ENCODE assay signal across 25 cellular contexts in genomic region chr2:100391735-100392515, GRCh38. TPM values are rescaled to one million over a fixed set of nuclear protein-coding genes. Genes with fewer than 3 reads are reported as not detected.
DNase-seq lines count a peak whose midpoint lies in the region; ATAC-seq and TF ChIP-seq lines count a peak whose summit lies in the region.
"Had no signal": no experiment of that assay in that cellular context is flagged by ENCODE, and none has a peak within 500 bp of the region (broad histone marks: within the 10 kb centered on the region; RNA-seq: fewer than 3 reads in every experiment).

No MANE protein-coding gene starts in this region.

- H3K9me3 ChIP-seq in neuronal stem cell (replicated peaks in 1 of 2; ENCODE audit: control insufficient read depth in 2 of 2, insufficient read depth in 1 of 2, low read depth in 1 of 2, low read length in 2 of 2) (no peaks in the 10 kb centered on the region), H9 (ENCODE audit: control insufficient read depth, low read depth, low read length) (no peaks in the 10 kb centered on the region)
- H3K9me3 ChIP-seq: BE2C, psoas muscle, SJSA1, suprapubic skin had no signal

- peaks cover 28 to 58% (median 47%) of the 10 kb centered on the region in 3 experiments for H3K36me3 Mint-ChIP-seq in H9 (ENCODE audit: insufficient read depth in 1 of 3, low read depth in 3 of 3)

- no peak overlapping the region for H3T11ph ChIP-seq in H9 (ENCODE audit: low read length)

- H2BK15ac ChIP-seq in neuronal stem cell (ENCODE audit: low read length) (no peak overlapping the region), H9 (ENCODE audit: low read depth, low read length) (no peak overlapping the region)

- H3K23me2 ChIP-seq in H9 (ENCODE audit: insufficient read length, low read depth, low read length, poor library complexity, severe bottlenecking), result no peaks in the 10 kb centered on the region

- H2BK120ac ChIP-seq in neuronal stem cell (ENCODE audit: low read depth, low read length) (no peak overlapping the region), H9 (ENCODE audit: low read depth, low read length, poor library complexity, severe bottlenecking) (no peak overlapping the region)

- H3K4me2 ChIP-seq in neuronal stem cell (ENCODE audit: insufficient read depth, low read length, poor library complexity, severe bottlenecking) (no peak overlapping the region), H9 (ENCODE audit: insufficient read depth, insufficient read length, low read length) (no peak overlapping the region)

- H3K4me1 ChIP-seq in neuronal stem cell (ENCODE audit: control insufficient read depth in 2 of 2, insufficient read depth in 1 of 2, low read depth in 1 of 2, low read length in 2 of 2), result no peaks in the 10 kb centered on the region
- H3K4me1 ChIP-seq in H9 (ENCODE audit: insufficient read depth, low read length), result no peaks in the 10 kb centered on the region
- H3K4me1 ChIP-seq: BE2C, psoas muscle, SJSA1, suprapubic skin had no signal

- H3K4me3 ChIP-seq in neuronal stem cell (ENCODE audit: low read length in 2 of 2), result no peak overlapping the region
- H3K4me3 ChIP-seq: psoas muscle, SJSA1, suprapubic skin had no signal

- H3K79me1 ChIP-seq in neuronal stem cell (ENCODE audit: low read depth, low read length), result no peaks in the 10 kb centered on the region
- H3K79me1 ChIP-seq in H9 (ENCODE audit: insufficient read depth, low read depth, low read length, poor library complexity, severe bottlenecking), result no peaks in the 10 kb centered on the region

- H2AFZ ChIP-seq in neuronal stem cell (ENCODE audit: low read length) (no peak overlapping the region), H9 (ENCODE audit: low read length) (no peak overlapping the region)

- H3K4ac ChIP-seq in neuronal stem cell (ENCODE audit: low read length) (peak overlapping the region; percentile 19), H9 (ENCODE audit: low read depth, low read length) (no peak overlapping the region)

- no peaks in the 10 kb centered on the region; a peak in 1 of 5 replicates for H3K9me3 Mint-ChIP-seq in H9
- H3K9me3 Mint-ChIP-seq: activated T-cell treated with anti-CD3 and anti-CD28 coated beads, Interleukin-2, amount 50 U/mL, for 4 hours; immature natural killer cell; neural crest cell had no signal

- no peaks in the 10 kb centered on the region for H3K27me3 Mint-ChIP-seq in H9 (ENCODE audit: low read depth)

- peaks cover 31 to 62% of the 10 kb centered on the region in 2 donors for H3K36me3 ChIP-seq in neuronal stem cell (replicated peaks in 1 of 2; ENCODE audit: control insufficient read depth in 2 of 2, insufficient read depth in 2 of 2, low read length in 2 of 2)
- H3K36me3 ChIP-seq: BE2C had no signal

- intact Hi-C loops in Right ventricle myocardium superior (cut with DNase I), result no loop called here

- H3K56ac ChIP-seq in H9 (ENCODE audit: insufficient read length, low read depth, low read length), result no peak overlapping the region

- no peak overlapping the region for H3K4me3 Mint-ChIP-seq in H9
- H3K4me3 Mint-ChIP-seq: activated T-cell treated with anti-CD3 and anti-CD28 coated beads, Interleukin-2, amount 50 U/mL, for 4 hours; immature natural killer cell; neural crest cell had no signal

- H3K23ac ChIP-seq in neuronal stem cell (ENCODE audit: low read depth, low read length, poor library complexity) (no peak overlapping the region), H9 (ENCODE audit: insufficient read length, low read depth, low read length) (no peak overlapping the region)

- H4K91ac ChIP-seq in neuronal stem cell (ENCODE audit: low read depth, low read length, poor library complexity) (no peak overlapping the region), H9 (ENCODE audit: insufficient read length, low read depth, low read length) (no peak overlapping the region)

- H4K20me1 ChIP-seq in H9 (ENCODE audit: control insufficient read depth, insufficient read depth, insufficient read length), result no peaks in the 10 kb centered on the region

- peak; percentile 87 for ATAC-seq in Right ventricle myocardium superior (ENCODE audit: poor library complexity)
- no peak for ATAC-seq in left lobe of liver
- no peak for ATAC-seq in GM19397 (IDR thresholded peaks at IDR 0.05; ENCODE audit: unreplicated experiment)
- ATAC-seq: activated T-cell treated with anti-CD3 and anti-CD28 coated beads, Interleukin-2, amount 50 U/mL, for 4 hours; psoas muscle had no signal

- no peak overlapping the region for H4K5ac ChIP-seq in H9 (ENCODE audit: insufficient read length, low read depth, low read length)

- H2BK5ac ChIP-seq in neuronal stem cell (ENCODE audit: low read length), result no peak overlapping the region
- no peak overlapping the region for H2BK5ac ChIP-seq in H9 (ENCODE audit: insufficient read length, low read length)

- H3K18ac ChIP-seq in neuronal stem cell (ENCODE audit: low read length), result peak overlapping the region; percentile 71
- H3K18ac ChIP-seq in H9 (ENCODE audit: insufficient read length, low read depth, low read length), result no peak overlapping the region

- H2BK20ac ChIP-seq in H9 (ENCODE audit: low read depth, low read length, poor library complexity, severe bottlenecking), result no peak overlapping the region

- H3K27me3 ChIP-seq in neuronal stem cell (ENCODE audit: control insufficient read depth in 3 of 3, insufficient read depth in 3 of 3, low read depth in 1 of 3, low read length in 3 of 3), result no peaks in the 10 kb centered on the region
- H3K27me3 ChIP-seq in H9 (ENCODE audit: insufficient read depth, low read length), result no peaks in the 10 kb centered on the region
- H3K27me3 ChIP-seq: BE2C, SJSA1, suprapubic skin had no signal

- DNase-seq in Ammon's horn (ENCODE audit: low spot score) (peak; percentile 65), Right ventricle myocardium superior (peak; percentile 60), neuronal stem cell (ENCODE audit: low spot score) (no peak), H9 (no peak), left lobe of liver (ENCODE audit: low spot score) (no peak)
- DNase-seq in activated naive CD4-positive, alpha-beta T cell treated with Interleukin-2 at 50 U/mL for 16 hours, result no peak
- DNase-seq: activated CD4-positive, alpha-beta T cell treated with anti-CD3 and anti-CD28 coated beads for 1 hour; activated naive CD4-positive, alpha-beta T cell treated with anti-CD3 and anti-CD28 coated beads, Interleukin-2, amount 50 U/mL, for 16 hours; activated T-cell treated with anti-CD3 and anti-CD28 coated beads, Interleukin-2, amount 50 U/mL, for 4 hours; BE2C; DMS79; effector CD4-positive, alpha-beta T cell; GOT3; immature natural killer cell; Kasumi-1; NCI-H526; psoas muscle; stimulated activated CD4-positive, alpha-beta T cell treated with anti-CD3 and anti-CD28 coated beads, Interleukin-1b, Interleukin-23, amount 100 ng/mL, for 48 hours; T-helper 1 cell had no signal

- no peak overlapping the region for H3K14ac ChIP-seq in neuronal stem cell (ENCODE audit: low read length)
- H3K14ac ChIP-seq in H9 (ENCODE audit: insufficient read depth, low read length), result no peak overlapping the region

- no CpG with 5 or more reads among the region's 23 CpGs for WGBS in neuronal stem cell (ENCODE audit: extremely low coverage in 2 of 2, insufficient read length in 2 of 2, insufficient replicate concordance in 1 of 2), 2 donors
- no CpG with 5 or more reads among the region's 23 CpGs for WGBS in H9 (ENCODE audit: extremely low coverage, insufficient read length, low lambda C conversion rate)

- H3K4me1 Mint-ChIP-seq in H9, result peaks cover 6 to 14% of the 10 kb centered on the region in 2 experiments
- H3K4me1 Mint-ChIP-seq: immature natural killer cell, neural crest cell had no signal

- H2AK5ac ChIP-seq in neuronal stem cell (ENCODE audit: low read depth, low read length) (no peak overlapping the region), H9 (ENCODE audit: insufficient read length, low read length) (no peak overlapping the region)

- H3K27ac Mint-ChIP-seq in H9, result peak overlapping the region in 1 of 3 experiments; percentile 70; a peak in 1 of 7 replicates
- H3K27ac Mint-ChIP-seq: immature natural killer cell had no signal

- no peaks in the 10 kb centered on the region for H3K79me2 ChIP-seq in H9 (ENCODE audit: insufficient read depth, low read length)

- H3K27ac ChIP-seq in VCaP, result peak overlapping the region; percentile 44
- no peak overlapping the region for H3K27ac ChIP-seq in neuronal stem cell (replicated peaks; ENCODE audit: low read length)
- H3K27ac ChIP-seq in H9 (ENCODE audit: insufficient read length, low read depth, low read length), result no peak overlapping the region
- H3K27ac ChIP-seq: epithelial cell of prostate, psoas muscle, SJSA1, suprapubic skin had no signal

- TF ChIP-seq CTCF in VCaP (conservative IDR thresholded peaks at IDR 0.05) (no peak), H9 (conservative IDR thresholded peaks at IDR 0.05) (no peak)

- H4K8ac ChIP-seq in neuronal stem cell (ENCODE audit: low read depth, low read length) (no peak overlapping the region), H9 (replicated peaks; ENCODE audit: insufficient read length, low read depth, low read length) (no peak overlapping the region)

- H3K9ac ChIP-seq in neuronal stem cell (ENCODE audit: low read depth, low read length, poor library complexity) (no peak overlapping the region), H9 (ENCODE audit: extremely low read depth, insufficient read length, low read length) (no peak overlapping the region)

- H2BK12ac ChIP-seq in neuronal stem cell (ENCODE audit: low read length), result no peak overlapping the region
- no peak overlapping the region for H2BK12ac ChIP-seq in H9 (ENCODE audit: insufficient read length, low read depth, low read length)

RNA-seq across cellular contexts. Expression of gene CHST10, which starts 25.5 kb away (rescaled TPM):
- 11.7 TPM for total RNA-seq in Right ventricle myocardium superior
- 17.5 TPM for polyA plus RNA-seq in neuronal stem cell (2013, experiment 1 of 2)
- 16.7 TPM for polyA plus RNA-seq in neuronal stem cell (2013, experiment 2 of 2)
- total RNA-seq in H9 (2021), result 29.7 and 29.8 TPM in 2 replicates
- 0.50 TPM for total RNA-seq in left lobe of liver

Comparison
In these comparisons a context has a peak if more than half of its experiments do, and no peak if none do; other contexts are left out.
1. DNase-seq: peak in Ammon's horn (single experiment) and Right ventricle myocardium superior (single experiment); none in neuronal stem cell (single experiment), activated naive CD4-positive, alpha-beta T cell treated with Interleukin-2 at 50 U/mL for 16 hours (single experiment), H9 (single experiment) and left lobe of liver (single experiment).